In genomic region chr17:48051278-48051677, GRCh38 we compare ENCODE assay signal across 9 cellular contexts. TPM values are rescaled to one million over a fixed set of nuclear protein-coding genes. Genes with fewer than 3 reads are reported as not detected.
DNase-seq lines count a peak whose midpoint lies in the region; ATAC-seq and TF ChIP-seq lines count a peak whose summit lies in the region.
"Had no signal": no experiment of that assay in that cellular context is flagged by ENCODE, and none has a peak within 500 bp of the region (broad histone marks: within the 10 kb centered on the region; RNA-seq: fewer than 3 reads in every experiment).

No MANE protein-coding gene starts in this region.

- no peak overlapping the region for H4K12ac ChIP-seq in trophoblast cell (ENCODE audit: low read depth, low read length)

- no peak overlapping the region for H3K23ac ChIP-seq in trophoblast cell (ENCODE audit: low read length)

- H3K36me3 Mint-ChIP-seq in CD14-positive monocyte, result peaks cover 47 to 48% of the 10 kb centered on the region in 2 donors

- peaks cover 0 to 3% (median 0%) of the 10 kb centered on the region in 3 donors for H3K27me3 Mint-ChIP-seq in CD14-positive monocyte (ENCODE audit: low read depth in 3 of 3)
- H3K27me3 Mint-ChIP-seq: naive B cell had no signal

- no peak overlapping the region for H3K4ac ChIP-seq in trophoblast cell (ENCODE audit: low read depth, low read length)

- no peak overlapping the region for H2AK5ac ChIP-seq in trophoblast cell (ENCODE audit: low read length)

- peaks cover 75% of the 10 kb centered on the region for H3K4me1 Mint-ChIP-seq in CD14-positive monocyte

- no peak overlapping the region for H4K91ac ChIP-seq in trophoblast cell (ENCODE audit: low read depth, low read length)

- no peak overlapping the region for H3K18ac ChIP-seq in trophoblast cell (ENCODE audit: low read length)

- H3K79me2 ChIP-seq in trophoblast cell (ENCODE audit: control insufficient read depth, insufficient read depth, low read length, poor library complexity), result peaks cover 16% of the 10 kb centered on the region

- DNase-seq in CD14-positive monocyte (ENCODE audit: low spot score) (no peak), RWPE1 (ENCODE audit: low spot score) (no peak), epithelial cell of proximal tubule (ENCODE audit: low read depth) (no peak), trophoblast cell (no peak), GM03348 (ENCODE audit: low spot score) (no peak), NCI-H1930 (lab: John Stamatoyannopoulos, UW) (no peak)
- DNase-seq: naive B cell had no signal

- POLR2A ChIA-PET in RWPE1 (lab: Yijun Ruan, JAX; ENCODE audit: low non-redundant PET), result no interaction called here

- no peak overlapping the region for H2BK12ac ChIP-seq in trophoblast cell (ENCODE audit: low read length)

- H3K27me3 ChIP-seq in trophoblast cell (ENCODE audit: insufficient read depth, low read length), result no peaks in the 10 kb centered on the region

- H3K27ac ChIP-seq in RWPE1 (peak overlapping the region; percentile 99), trophoblast cell (ENCODE audit: low read depth, low read length) (peak overlapping the region; percentile 15)

- H3K14ac ChIP-seq in trophoblast cell (ENCODE audit: low read length), result no peak overlapping the region

- no peak overlapping the region for H3K9ac ChIP-seq in trophoblast cell (ENCODE audit: low read length)

- peaks cover 2% of the 10 kb centered on the region for H3K9me3 ChIP-seq in trophoblast cell (ENCODE audit: insufficient read depth, low read depth, low read length)

- ATAC-seq in HG03439 (IDR thresholded peaks at IDR 0.05; ENCODE audit: unreplicated experiment) (no peak), GM18858 (IDR thresholded peaks at IDR 0.05; ENCODE audit: unreplicated experiment) (no peak)

- H3K4me3 Mint-ChIP-seq in CD14-positive monocyte, result no peak overlapping the region

- intact Hi-C loops in CD14-positive monocyte (cut with micrococcal nuclease), result no loop called here

- no peak overlapping the region for H2AFZ ChIP-seq in trophoblast cell (ENCODE audit: insufficient read depth, low read length, poor library complexity)

- H3K4me2 ChIP-seq in trophoblast cell (ENCODE audit: low read length), result no peak overlapping the region

- peaks cover 27 to 42% of the 10 kb centered on the region in 2 experiments for H3K4me1 ChIP-seq in trophoblast cell (ENCODE audit: control insufficient read depth in 1 of 2, insufficient read depth in 2 of 2, low read length in 2 of 2)

- H2BK5ac ChIP-seq in trophoblast cell (ENCODE audit: low read depth, low read length, poor library complexity), result no peak overlapping the region

- H3K79me1 ChIP-seq in trophoblast cell (ENCODE audit: low read length), result peaks cover 20% of the 10 kb centered on the region

- H3K9me3 Mint-ChIP-seq in CD14-positive monocyte, result peaks cover 0 to 2% (median 0%) of the 10 kb centered on the region in 7 donors
- H3K9me3 Mint-ChIP-seq: naive B cell had no signal

- H4K8ac ChIP-seq in trophoblast cell (ENCODE audit: low read depth, low read length), result no peak overlapping the region

- TF ChIP-seq CTCF in CD14-positive monocyte (IDR thresholded peaks at IDR 0.05) (no peak), RWPE1 (conservative IDR thresholded peaks at IDR 0.05; ENCODE audit: low read depth) (no peak), epithelial cell of proximal tubule (conservative IDR thresholded peaks at IDR 0.05; ENCODE audit: low read depth, low read length) (no peak)

- peak overlapping the region in 6 of 7 donors; percentile 11 to 79 (median 58) for H3K27ac Mint-ChIP-seq in CD14-positive monocyte

- peak overlapping the region; percentile 83 for H3K4me3 ChIP-seq in epithelial cell of proximal tubule (ENCODE audit: low read depth, low read length)
- H3K4me3 ChIP-seq in trophoblast cell (ENCODE audit: low read depth, low read length), result no peak overlapping the region

- no CpG with 5 or more reads among the region's 10 CpGs for WGBS in trophoblast cell (ENCODE audit: extremely low coverage, insufficient coverage, insufficient read length)

- H3K36me3 ChIP-seq in trophoblast cell (ENCODE audit: control insufficient read depth in 1 of 2, insufficient read depth in 2 of 2, low read length in 2 of 2), result peaks cover 23 to 39% of the 10 kb centered on the region in 2 experiments

- CTCF ChIA-PET in RWPE1 (lab: Yijun Ruan, JAX), result no interaction called here

- H2BK120ac ChIP-seq in trophoblast cell (ENCODE audit: insufficient read depth, low read length, poor library complexity), result no peak overlapping the region

RNA-seq across cellular contexts. Expression of gene NFE2L1, which starts 3.1 kb away (rescaled TPM):
- 1 to 10 TPM; 2.8 to 7.1 TPM for polyA plus RNA-seq in CD14-positive monocyte
- 69.1 and 79.6 TPM in 2 replicates for total RNA-seq in epithelial cell of proximal tubule
- polyA plus RNA-seq in trophoblast cell (2013), result 87.8 and 92.2 TPM in 2 replicates

RNA-seq across cellular contexts. Expression of gene COPZ2, which starts 13.7 kb away (rescaled TPM):
- polyA plus RNA-seq in CD14-positive monocyte, result 10 to 100 TPM in 1 of 2 donors, 1 to 10 TPM in 1; 6.9 to 12.2 TPM
- total RNA-seq in epithelial cell of proximal tubule, result 2.6 and 8.0 TPM in 2 replicates
- polyA plus RNA-seq in trophoblast cell (2013), result 1.8 and 2.3 TPM in 2 replicates

RNA-seq across cellular contexts. Expression of gene CBX1, which starts 50.0 kb away (rescaled TPM):
- polyA plus RNA-seq in CD14-positive monocyte, result 10 to 100 TPM; 12.5 to 18.2 TPM
- 99.7 and 105 TPM in 2 replicates for total RNA-seq in epithelial cell of proximal tubule
- 82.8 and 87.6 TPM in 2 replicates for polyA plus RNA-seq in trophoblast cell (2013)

RNA-seq across cellular contexts. Expression of gene SNX11, which starts 56.3 kb away (rescaled TPM):
- polyA plus RNA-seq in CD14-positive monocyte, result 10 to 100 TPM; 48.4 to 49.3 TPM
- total RNA-seq in epithelial cell of proximal tubule, result 11.6 and 18.5 TPM in 2 replicates
- polyA plus RNA-seq in trophoblast cell (2013), result 8.8 and 9.5 TPM in 2 replicates
